Comparison of ENCODE assay signal across 1 cellular context in genomic region chr17:60170835-60171752, GRCh38.
TF ChIP-seq lines count a peak whose summit lies in the region.

No MANE protein-coding gene starts in this region.

TF ChIP-seq in A549, 52 proteins besides CTCF, POLR2A, EP300 and RAD21 (continued from another document):
- TF ChIP-seq REST (IDR thresholded peaks at IDR 0.05) = no peak
- TF ChIP-seq JUNB (IDR thresholded peaks at IDR 0.05) = no peak
- TF ChIP-seq ZC3H11A (IDR thresholded peaks at IDR 0.05) = no peak
- no peak for TF ChIP-seq ATOH8 (CRISPR knock-in tag; IDR thresholded peaks at IDR 0.05; ENCODE audit: low read depth)
